Comparison of ENCODE assay signal across 10 cellular contexts in genomic region chr22:50105529-50106100, GRCh38. TPM values are rescaled to one million over a fixed set of nuclear protein-coding genes. Genes with fewer than 3 reads are reported as not detected.
A peak's percentile ranks its signal among the peaks of the same experiment; 100 is the strongest.
DNase-seq lines count a peak whose midpoint lies in the region; TF ChIP-seq lines count a peak whose summit lies in the region.
"Had no signal": no experiment of that assay in that cellular context is flagged by ENCODE, and none has a peak within 500 bp of the region (broad histone marks: within the 10 kb centered on the region; RNA-seq: fewer than 3 reads in every experiment).

No MANE protein-coding gene starts in this region.

- no TSS peak for BruUV-seq in mammary epithelial cell (replicated peaks; lab: Mats Ljungman, UMichigan)
- no TSS peak for BruUV-seq in MCF 10A (replicated peaks; lab: Mats Ljungman, UMichigan)

- H3K27ac ChIP-seq in mammary epithelial cell (ENCODE audit: insufficient read depth, low read depth, low read length), result peak overlapping the region; percentile 39
- no peak overlapping the region for H3K27ac ChIP-seq in breast epithelium
- H3K27ac ChIP-seq: C4-2B had no signal

- peak overlapping the region; percentile 48 for H2AFZ ChIP-seq in mammary epithelial cell (ENCODE audit: low read depth, low read length)

- no peak overlapping the region for H3K27ac Mint-ChIP-seq in MCF 10A (ENCODE audit: low read depth, unreplicated experiment)

- H3K36me3 Mint-ChIP-seq in MCF 10A (ENCODE audit: insufficient read depth, unreplicated experiment), result no peaks in the 10 kb centered on the region

- WGBS in mammary epithelial cell (ENCODE audit: low coverage, missing lambda C conversion rate), result 7% methylated on average over 7 of the region's 7 CpGs

- H3K9me3 Mint-ChIP-seq in MCF 10A (ENCODE audit: unreplicated experiment), result no peaks in the 10 kb centered on the region

- H3K4me2 ChIP-seq in mammary epithelial cell (ENCODE audit: insufficient read depth, low read depth, low read length), result peak overlapping the region; percentile 49

- dilution Hi-C loops in mammary epithelial cell (cut with HindIII; ENCODE audit: low sequenced_read_pairs), result no loop called here

- no peaks in the 10 kb centered on the region for H3K9me3 ChIP-seq in mammary epithelial cell (replicated peaks; ENCODE audit: insufficient read depth, low read length)
- no peaks in the 10 kb centered on the region for H3K9me3 ChIP-seq in breast epithelium

- no peak overlapping the region for H3K4me3 ChIP-seq in mammary epithelial cell (replicated peaks in 1 of 3; ENCODE audit: insufficient read depth in 1 of 3, low read depth in 2 of 3, low read length in 3 of 3)
- H3K4me3 ChIP-seq in fibroblast of villous mesenchyme (ENCODE audit: low read depth, low read length), result no peak overlapping the region
- no peak overlapping the region for H3K4me3 ChIP-seq in breast epithelium

- H3K36me3 ChIP-seq in mammary epithelial cell (ENCODE audit: insufficient read depth, low read length), result no peaks in the 10 kb centered on the region
- H3K36me3 ChIP-seq in breast epithelium, result no peaks in the 10 kb centered on the region

- DNase-seq in mammary epithelial cell (peak; percentile 54), MCF 10A (ENCODE audit: unreplicated experiment) (no peak), UCSD-AML1 (lab: John Stamatoyannopoulos, UW; ENCODE audit: unreplicated experiment) (peak; percentile 52), fibroblast of villous mesenchyme (ENCODE audit: low read depth) (peak; percentile 76), NK-92 (lab: John Stamatoyannopoulos, UW; ENCODE audit: unreplicated experiment) (no peak), NCI-H146 treated with DMSO at 0.1 percent for 48 hours (lab: John Stamatoyannopoulos, UW; ENCODE audit: unreplicated experiment) (no peak), breast epithelium (ENCODE audit: low spot score in 2 of 2) (no peak), NCI-H748 (lab: John Stamatoyannopoulos, UW; ENCODE audit: unreplicated experiment) (no peak)
- DNase-seq: NCI-H1092 had no signal

- H3K9ac ChIP-seq in mammary epithelial cell (ENCODE audit: insufficient read depth, low read length), result no peak overlapping the region

- intact Hi-C loops in mammary epithelial cell (cut with micrococcal nuclease), result no loop called here
- intact Hi-C loops in MCF 10A (cut with micrococcal nuclease), result no loop called here
- intact Hi-C loops in breast epithelium (cut with DNase I; ENCODE audit: low total_unique reads), result no loop called here

- CTCF ChIA-PET in mammary epithelial cell (lab: Charles Lee; ENCODE audit: low non-redundant PET) (interaction anchor here (0.6 to 0.7 kb wide), 2 partner anchors 46 to 420 kb away, joined by 3 to 4 read pairs; no protein-coding TSS in a partner anchor), MCF 10A (lab: Yijun Ruan, JAX) (no interaction called here)

- no peaks in the 10 kb centered on the region for H3K27me3 Mint-ChIP-seq in MCF 10A (ENCODE audit: insufficient read depth, unreplicated experiment)

- H3K4me1 ChIP-seq in mammary epithelial cell (ENCODE audit: insufficient read depth, low read length), result peaks cover 18% of the 10 kb centered on the region
- no peaks in the 10 kb centered on the region for H3K4me1 ChIP-seq in breast epithelium

- no peaks in the 10 kb centered on the region for H3K79me2 ChIP-seq in mammary epithelial cell (ENCODE audit: insufficient read depth, low read length)

- POLR2A ChIA-PET in MCF 10A (lab: Yijun Ruan, JAX), result interaction anchor here (1.1 to 1.7 kb wide), 3 partner anchors 9 to 21 kb away, joined by 3 read pairs; partner anchors contain the start of gene MLC1

- in situ Hi-C loops in mammary epithelial cell (cut with MboI; ENCODE audit: low sequenced_read_pairs in 2 of 2), result no loop called here

- H3K27me3 ChIP-seq in mammary epithelial cell (ENCODE audit: insufficient read depth, low read length) (no peaks in the 10 kb centered on the region), breast epithelium (no peaks in the 10 kb centered on the region)

- no peak overlapping the region for H3K4me3 Mint-ChIP-seq in MCF 10A (ENCODE audit: unreplicated experiment)

- no peaks in the 10 kb centered on the region for H3K4me1 Mint-ChIP-seq in MCF 10A (ENCODE audit: insufficient read depth, unreplicated experiment)

- TF ChIP-seq POLR2A in breast epithelium (IDR thresholded peaks at IDR 0.05), result no peak

- no peak for TF ChIP-seq CTCF in mammary epithelial cell (conservative IDR thresholded peaks at IDR 0.05 in 1 of 2, IDR thresholded peaks at IDR 0.05 in 1 of 2; ENCODE audit: extremely low read depth in 1 of 2, insufficient read depth in 1 of 2, low read depth in 1 of 2, low read length in 2 of 2)
- no peak for TF ChIP-seq CTCF in MCF 10A (IDR thresholded peaks at IDR 0.05; ENCODE audit: unreplicated experiment)
- TF ChIP-seq CTCF in fibroblast of villous mesenchyme (IDR thresholded peaks at IDR 0.05; ENCODE audit: insufficient read depth, low read depth, low read length), result no peak
- TF ChIP-seq CTCF in breast epithelium (IDR thresholded peaks at IDR 0.05), result no peak

- no peaks in the 10 kb centered on the region for H4K20me1 ChIP-seq in mammary epithelial cell (ENCODE audit: insufficient read depth, low read length)

RNA-seq across cellular contexts. Expression of gene MOV10L1, which starts 15.8 kb away (rescaled TPM):
- total RNA-seq in mammary epithelial cell (under 1 TPM in 1 of 2 donors, not detected in 1; 0.33 TPM), MCF 10A (2022) (not detected in 2 replicates), fibroblast of villous mesenchyme (9.7 and 10.8 TPM in 2 replicates), breast epithelium (under 1 TPM; 0.16 to 0.44 (median 0.33) TPM)
- polyA plus RNA-seq in mammary epithelial cell, result not detected
- not detected for polyA minus RNA-seq in mammary epithelial cell

RNA-seq across cellular contexts. Expression of gene MLC1, which starts 20.4 kb away (rescaled TPM):
- under 1 TPM in 1 of 2 donors, not detected in 1; 0.50 TPM for total RNA-seq in mammary epithelial cell
- polyA plus RNA-seq in mammary epithelial cell, result 0.02 TPM
- polyA minus RNA-seq in mammary epithelial cell, result not detected
- total RNA-seq in MCF 10A (2022), result not detected in 2 replicates
- under 0.01 TPM in 2 replicates for total RNA-seq in fibroblast of villous mesenchyme
- total RNA-seq in breast epithelium, result under 1 TPM in 1 of 3 donors, not detected in 2; 0.15 TPM

RNA-seq across cellular contexts. Expression of gene TTLL8, which starts 47.5 kb away (rescaled TPM):
- total RNA-seq in mammary epithelial cell (not detected), MCF 10A (2022) (not detected in 2 replicates), fibroblast of villous mesenchyme (not detected in 2 replicates), breast epithelium (not detected)
- not detected for polyA plus RNA-seq in mammary epithelial cell
- polyA minus RNA-seq in mammary epithelial cell, result not detected

Comparison
In these comparisons a context has a peak if more than half of its experiments do, and no peak if none do; other contexts are left out.
1. DNase-seq: peak in mammary epithelial cell (single experiment), UCSD-AML1 (single experiment) and fibroblast of villous mesenchyme (single experiment); none in MCF 10A (single experiment), NK-92 (single experiment), NCI-H146 treated with DMSO at 0.1 percent for 48 hours (single experiment), breast epithelium (0 of 2) and NCI-H748 (single experiment).